Comparison of ENCODE assay signal across 2 cellular contexts in the genomic region with DNA sequence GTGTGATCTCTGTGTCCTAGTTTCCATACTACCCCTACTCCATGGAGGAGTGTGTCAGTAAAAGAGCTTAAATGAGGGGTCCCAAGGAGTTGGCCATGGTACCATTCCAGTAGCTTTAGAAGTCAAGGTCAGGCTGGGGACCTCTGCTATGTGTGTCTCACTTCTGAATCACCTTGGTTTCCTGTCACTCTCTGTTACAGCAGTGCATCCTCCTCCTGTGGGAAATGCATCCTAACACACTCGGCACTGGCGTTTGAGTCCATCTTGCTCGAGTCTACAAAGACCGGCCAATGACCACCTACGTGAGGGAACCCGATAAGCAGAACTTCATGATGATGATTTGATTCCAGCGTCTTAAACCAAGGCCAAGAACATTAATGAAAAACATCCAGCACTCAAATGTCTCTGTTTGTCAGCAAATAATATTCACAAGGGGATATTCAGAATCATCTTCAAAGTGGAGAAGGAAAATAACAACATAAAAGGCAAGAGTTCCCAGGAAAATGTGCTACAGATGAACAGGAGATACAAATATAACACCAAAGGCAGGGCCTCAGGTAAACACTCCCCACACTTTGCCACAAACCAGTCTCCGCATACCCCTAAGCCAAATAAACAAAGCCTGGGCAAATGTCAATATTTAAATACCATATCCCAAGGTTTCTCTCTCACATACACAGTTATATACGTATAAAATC.
TF ChIP-seq lines count a peak whose summit lies in the region.

No MANE protein-coding gene starts in this region.

TF ChIP-seq in WTC11, 78 proteins besides CTCF, POLR2A, EP300 and RAD21 (continued from another document):
- TF ChIP-seq, protein P1, sequence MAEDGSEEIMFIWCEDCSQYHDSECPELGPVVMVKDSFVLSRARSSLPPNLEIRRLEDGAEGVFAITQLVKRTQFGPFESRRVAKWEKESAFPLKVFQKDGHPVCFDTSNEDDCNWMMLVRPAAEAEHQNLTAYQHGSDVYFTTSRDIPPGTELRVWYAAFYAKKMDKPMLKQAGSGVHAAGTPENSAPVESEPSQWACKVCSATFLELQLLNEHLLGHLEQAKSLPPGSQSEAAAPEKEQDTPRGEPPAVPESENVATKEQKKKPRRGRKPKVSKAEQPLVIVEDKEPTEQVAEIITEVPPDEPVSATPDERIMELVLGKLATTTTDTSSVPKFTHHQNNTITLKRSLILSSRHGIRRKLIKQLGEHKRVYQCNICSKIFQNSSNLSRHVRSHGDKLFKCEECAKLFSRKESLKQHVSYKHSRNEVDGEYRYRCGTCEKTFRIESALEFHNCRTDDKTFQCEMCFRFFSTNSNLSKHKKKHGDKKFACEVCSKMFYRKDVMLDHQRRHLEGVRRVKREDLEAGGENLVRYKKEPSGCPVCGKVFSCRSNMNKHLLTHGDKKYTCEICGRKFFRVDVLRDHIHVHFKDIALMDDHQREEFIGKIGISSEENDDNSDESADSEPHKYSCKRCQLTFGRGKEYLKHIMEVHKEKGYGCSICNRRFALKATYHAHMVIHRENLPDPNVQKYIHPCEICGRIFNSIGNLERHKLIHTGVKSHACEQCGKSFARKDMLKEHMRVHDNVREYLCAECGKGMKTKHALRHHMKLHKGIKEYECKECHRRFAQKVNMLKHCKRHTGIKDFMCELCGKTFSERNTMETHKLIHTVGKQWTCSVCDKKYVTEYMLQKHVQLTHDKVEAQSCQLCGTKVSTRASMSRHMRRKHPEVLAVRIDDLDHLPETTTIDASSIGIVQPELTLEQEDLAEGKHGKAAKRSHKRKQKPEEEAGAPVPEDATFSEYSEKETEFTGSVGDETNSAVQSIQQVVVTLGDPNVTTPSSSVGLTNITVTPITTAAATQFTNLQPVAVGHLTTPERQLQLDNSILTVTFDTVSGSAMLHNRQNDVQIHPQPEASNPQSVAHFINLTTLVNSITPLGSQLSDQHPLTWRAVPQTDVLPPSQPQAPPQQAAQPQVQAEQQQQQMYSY (CRISPR knock-in tag; IDR thresholded peaks at IDR 0.05), result no peak

TF ChIP-seq in liver, 16 proteins besides CTCF, POLR2A, EP300 and RAD21 (continued from another document):
- no peak for TF ChIP-seq YY1 (IDR thresholded peaks at IDR 0.05)
